ENCODE assay signal across 12 cellular contexts in genomic region chr3:195548496-195548895, GRCh38. TPM values are rescaled to one million over a fixed set of nuclear protein-coding genes. Genes with fewer than 3 reads are reported as not detected.
DNase-seq lines count a peak whose midpoint lies in the region; ATAC-seq and TF ChIP-seq lines count a peak whose summit lies in the region.
"Had no signal": no experiment of that assay in that cellular context is flagged by ENCODE, and none has a peak within 500 bp of the region (broad histone marks: within the 10 kb centered on the region; RNA-seq: fewer than 3 reads in every experiment).

No MANE protein-coding gene starts in this region.

- no peaks in the 10 kb centered on the region for H4K20me1 ChIP-seq in GM23338 (replicated peaks; ENCODE audit: insufficient read depth)

- CTCF ChIA-PET in CD4-positive, alpha-beta memory T cell (lab: Charles Lee; ENCODE audit: partially characterized antibody) = interaction anchor here (1.3 to 3.2 kb wide), 3 partner anchors 11 to 367 kb away, joined by 3 to 20 read pairs (median 19); partner anchors contain the start of gene XXYLT1

- peaks cover 66 to 97% (median 83%) of the 10 kb centered on the region in 4 donors for H3K4me1 Mint-ChIP-seq in CD4-positive, alpha-beta memory T cell
- H3K4me1 Mint-ChIP-seq in GM23338 (peaks cover 40% of the 10 kb centered on the region), mesothelial cell of epicardium (peaks cover 58% of the 10 kb centered on the region)
- H3K4me1 Mint-ChIP-seq in activated T-helper 2 cell treated with anti-CD3 and anti-CD28 coated beads, Interferon-gamma antibody, Interleukin-2, Interleukin-4, amounts not matched to agents 10 μg/mL and 5 μg/mL and 100 μg/mL, durations not matched to agents 14 hours and 24 hours and 36 hours (ENCODE audit: low read depth) = peaks cover 75% of the 10 kb centered on the region

- TF ChIP-seq CTCF in GM23338 (conservative IDR thresholded peaks at IDR 0.05; ENCODE audit: low read depth in 2 of 2) = no peak
- no peak for TF ChIP-seq CTCF in mesothelial cell of epicardium (IDR thresholded peaks at IDR 0.05; ENCODE audit: unreplicated experiment)

- peaks cover 0 to 1% (median 0%) of the 10 kb centered on the region in 8 donors for H3K9me3 Mint-ChIP-seq in CD4-positive, alpha-beta memory T cell
- H3K9me3 Mint-ChIP-seq in GM23338 = no peaks in the 10 kb centered on the region
- no peaks in the 10 kb centered on the region for H3K9me3 Mint-ChIP-seq in activated T-helper 2 cell treated with anti-CD3 and anti-CD28 coated beads, Interferon-gamma antibody, Interleukin-2, Interleukin-4, amounts not matched to agents 10 μg/mL and 5 μg/mL and 100 μg/mL, durations not matched to agents 14 hours and 24 hours and 36 hours
- H3K9me3 Mint-ChIP-seq in mesothelial cell of epicardium = no peaks in the 10 kb centered on the region

- H3K9me3 ChIP-seq in CD4-positive, alpha-beta memory T cell (ENCODE audit: control insufficient read depth in 1 of 2, low read length in 2 of 2) = no peaks in the 10 kb centered on the region

- peaks cover 100% of the 10 kb centered on the region for H3K4me1 ChIP-seq in CD4-positive, alpha-beta memory T cell (ENCODE audit: insufficient read depth, low read length)
- H3K4me1 ChIP-seq in GM23338 (ENCODE audit: insufficient read depth) = peaks cover 36% of the 10 kb centered on the region

- no peaks in the 10 kb centered on the region for H3K36me3 ChIP-seq in CD4-positive, alpha-beta memory T cell (ENCODE audit: insufficient read depth, low read length)
- H3K36me3 ChIP-seq in GM23338 (ENCODE audit: insufficient read depth) = no peaks in the 10 kb centered on the region

- H3K36me3 Mint-ChIP-seq in CD4-positive, alpha-beta memory T cell = peaks cover 0 to 1% of the 10 kb centered on the region in 2 donors
- H3K36me3 Mint-ChIP-seq in GM23338 (ENCODE audit: low read depth) (no peaks in the 10 kb centered on the region), mesothelial cell of epicardium (no peaks in the 10 kb centered on the region)
- H3K36me3 Mint-ChIP-seq in activated T-helper 2 cell treated with anti-CD3 and anti-CD28 coated beads, Interferon-gamma antibody, Interleukin-2, Interleukin-4, amounts not matched to agents 10 μg/mL and 5 μg/mL and 100 μg/mL, durations not matched to agents 14 hours and 24 hours and 36 hours (ENCODE audit: low read depth) = no peaks in the 10 kb centered on the region

- H3K4me3 ChIP-seq in CD4-positive, alpha-beta memory T cell (ENCODE audit: low read length in 2 of 2) = no peak overlapping the region
- peak overlapping the region; percentile 35 for H3K4me3 ChIP-seq in GM23338

- intact Hi-C loops in CD4-positive, alpha-beta memory T cell (cut with micrococcal nuclease) = no loop called here
- intact Hi-C loops in activated T-helper 2 cell treated with anti-CD3 and anti-CD28 coated beads, Interferon-gamma antibody, Interleukin-2, Interleukin-4, amounts not matched to agents 10 μg/mL and 5 μg/mL and 100 μg/mL, durations not matched to agents 14 hours and 24 hours and 36 hours (cut with micrococcal nuclease) = no loop called here

- peak overlapping the region; percentile 40 for H3K27ac ChIP-seq in CD4-positive, alpha-beta memory T cell (ENCODE audit: low read depth, low read length)
- no peak overlapping the region for H3K27ac ChIP-seq in GM23338 (ENCODE audit: low read depth)

- POLR2A ChIA-PET in CD4-positive, alpha-beta memory T cell (lab: Charles Lee; ENCODE audit: partially characterized antibody) = interaction anchor here (0.6 to 11.2 kb wide), 8 partner anchors 7 to 360 kb away, joined by 3 to 224 read pairs (median 6); partner anchors contain the start of genes ACAP2, PPP1R2, TNK2 and XXYLT1

- H3K4me2 ChIP-seq in GM23338 = peak overlapping the region; percentile 67

- H3K79me2 ChIP-seq in GM23338 (replicated peaks; ENCODE audit: insufficient read depth) = no peaks in the 10 kb centered on the region

- peak overlapping the region; percentile 81 to 98 (median 93) for H3K27ac Mint-ChIP-seq in CD4-positive, alpha-beta memory T cell
- H3K27ac Mint-ChIP-seq in GM23338 (no peak overlapping the region), mesothelial cell of epicardium (peak overlapping the region; percentile 89)
- H3K27ac Mint-ChIP-seq in activated T-helper 2 cell treated with anti-CD3 and anti-CD28 coated beads, Interferon-gamma antibody, Interleukin-2, Interleukin-4, amounts not matched to agents 10 μg/mL and 5 μg/mL and 100 μg/mL, durations not matched to agents 14 hours and 24 hours and 36 hours = peak overlapping the region; percentile 26

- H3F3A ChIP-seq in GM23338 (replicated peaks; ENCODE audit: low read depth) = no peaks in the 10 kb centered on the region

- H2AFZ ChIP-seq in GM23338 = no peak overlapping the region

- no peaks in the 10 kb centered on the region for H3K27me3 ChIP-seq in CD4-positive, alpha-beta memory T cell (ENCODE audit: insufficient read depth, low read length)
- H3K27me3 ChIP-seq in GM23338 (ENCODE audit: insufficient read depth) = peaks cover 23% of the 10 kb centered on the region

- no peak for DNase-seq in CD4-positive, alpha-beta memory T cell
- DNase-seq in GM23338 (ENCODE audit: low spot score) = peak; percentile 25
- no peak for DNase-seq in activated T-helper 2 cell treated with anti-CD3 and anti-CD28 coated beads, Interferon-gamma antibody, Interleukin-2, Interleukin-4, amounts not matched to agents 10 μg/mL and 5 μg/mL and 100 μg/mL, durations not matched to agents 14 hours and 24 hours and 36 hours (ENCODE audit: low spot score)
- no peak for DNase-seq in mesothelial cell of epicardium (ENCODE audit: low spot score in 2 of 2, unreplicated experiment in 2 of 2)
- DNase-seq in stimulated activated CD4-positive, alpha-beta T cell treated with anti-CD3 and anti-CD28 coated beads, Interleukin-4, amount 100 ng/mL, for 1 hour = no peak
- DNase-seq in ecto neural progenitor cell (ENCODE audit: low spot score) = no peak
- no peak for DNase-seq in NCI-H1930 (lab: John Stamatoyannopoulos, UW)
- DNase-seq: DMS79, hypothalamus, left ventricle myocardium superior, NCI-H446 treated with DMSO at 0.1 percent for 48 hours had no signal

- peak overlapping the region; percentile 57 to 84 (median 76) for H3K4me3 Mint-ChIP-seq in CD4-positive, alpha-beta memory T cell
- H3K4me3 Mint-ChIP-seq in GM23338 = peak overlapping the region; percentile 50
- peak overlapping the region; percentile 7 for H3K4me3 Mint-ChIP-seq in activated T-helper 2 cell treated with anti-CD3 and anti-CD28 coated beads, Interferon-gamma antibody, Interleukin-2, Interleukin-4, amounts not matched to agents 10 μg/mL and 5 μg/mL and 100 μg/mL, durations not matched to agents 14 hours and 24 hours and 36 hours (ENCODE audit: low read depth)
- H3K4me3 Mint-ChIP-seq in mesothelial cell of epicardium = no peak overlapping the region

- H3K27me3 Mint-ChIP-seq in CD4-positive, alpha-beta memory T cell = no peaks in the 10 kb centered on the region
- H3K27me3 Mint-ChIP-seq in GM23338 (ENCODE audit: insufficient read depth, low read depth, poor library complexity) = peaks cover 15% of the 10 kb centered on the region
- H3K27me3 Mint-ChIP-seq in activated T-helper 2 cell treated with anti-CD3 and anti-CD28 coated beads, Interferon-gamma antibody, Interleukin-2, Interleukin-4, amounts not matched to agents 10 μg/mL and 5 μg/mL and 100 μg/mL, durations not matched to agents 14 hours and 24 hours and 36 hours (ENCODE audit: low read depth) = no peaks in the 10 kb centered on the region
- H3K27me3 Mint-ChIP-seq in mesothelial cell of epicardium (ENCODE audit: low read depth) = peaks cover 1% of the 10 kb centered on the region

- H3K9me2 ChIP-seq in GM23338 (ENCODE audit: insufficient read depth) = no peaks in the 10 kb centered on the region

- ATAC-seq in GM23338 = peak; percentile 11; the same call in 2 of the 3 replicates
- ATAC-seq: left ventricle myocardium superior had no signal

TF ChIP-seq in GM23338, 12 proteins besides CTCF, POLR2A, EP300 and RAD21:
- TF ChIP-seq EZH2phosphoT487 (IDR thresholded peaks at IDR 0.05; ENCODE audit: unreplicated experiment) (no peak), NANOG (IDR thresholded peaks at IDR 0.05; ENCODE audit: borderline replicate concordance) (peak; percentile 68), JUNB (IDR thresholded peaks at IDR 0.05; ENCODE audit: unreplicated experiment) (no peak)

RNA-seq across cellular contexts. Expression of gene PPP1R2, which starts 5.4 kb away (rescaled TPM):
- total RNA-seq in CD4-positive, alpha-beta memory T cell = 100 to 1,000 TPM; 136 to 137 TPM
- polyA plus RNA-seq in CD4-positive, alpha-beta memory T cell = 100 to 1,000 TPM; 302 to 303 TPM
- total RNA-seq in GM23338 (2014; rRNA removed; shearing (Covaris generic)) = 32.9 and 46.8 TPM in 2 replicates
- polyA plus RNA-seq in GM23338 (2016; fragmentation: Nextera tagmentation; extraction: Ambion mirVana) = 37.1 and 45.9 TPM in 2 replicates
- 74.2 and 75.0 TPM in 2 replicates for total RNA-seq in activated T-helper 2 cell treated with anti-CD3 and anti-CD28 coated beads, Interferon-gamma antibody, Interleukin-2, Interleukin-4, amounts not matched to agents 10 μg/mL and 5 μg/mL and 100 μg/mL, durations not matched to agents 14 hours and 24 hours and 36 hours
- total RNA-seq in mesothelial cell of epicardium = 27.4 to 31.3 TPM (median 30.2 TPM) in 3 replicates

RNA-seq across cellular contexts. Expression of gene APOD, which starts 35.2 kb away (rescaled TPM):
- not detected for total RNA-seq in CD4-positive, alpha-beta memory T cell
- polyA plus RNA-seq in CD4-positive, alpha-beta memory T cell = not detected
- not detected in 2 replicates for total RNA-seq in GM23338 (2014; rRNA removed; shearing (Covaris generic))
- polyA plus RNA-seq in GM23338 (2016; fragmentation: Nextera tagmentation; extraction: Ambion mirVana) = not detected in 2 replicates
- 0.87 and 1.3 TPM in 2 replicates for total RNA-seq in activated T-helper 2 cell treated with anti-CD3 and anti-CD28 coated beads, Interferon-gamma antibody, Interleukin-2, Interleukin-4, amounts not matched to agents 10 μg/mL and 5 μg/mL and 100 μg/mL, durations not matched to agents 14 hours and 24 hours and 36 hours
- total RNA-seq in mesothelial cell of epicardium = 0.63 to 1.2 TPM (median 0.86 TPM) in 3 replicates
- total RNA-seq: OCI-LY7 had no signal
